ENCODE assay signal across 1 cellular context in genomic region chr2:158457092-158457825, GRCh38.
A peak's percentile ranks its signal among the peaks of the same experiment; 100 is the strongest.
TF ChIP-seq lines count a peak whose summit lies in the region.

No MANE protein-coding gene starts in this region.

TF ChIP-seq in HepG2, 621 proteins besides CTCF, POLR2A, EP300 and RAD21 (continued from another document and continues in another):
- TF ChIP-seq THAP9 (CRISPR knock-in tag; IDR thresholded peaks at IDR 0.05; ENCODE audit: borderline replicate concordance) (no peak), LRRFIP1 (CRISPR knock-in tag; conservative IDR thresholded peaks at IDR 0.05) (no peak), ZNF672 (CRISPR knock-in tag; IDR thresholded peaks at IDR 0.05) (peak; percentile 32; the same call in 1 of the 2 replicates), ZNF441 (CRISPR knock-in tag; IDR thresholded peaks at IDR 0.05; ENCODE audit: borderline replicate concordance) (peak; percentile 34; the same call in 1 of the 2 replicates), ZNF7 (CRISPR knock-in tag; IDR thresholded peaks at IDR 0.05) (0 out of 2 replicates have a peak, but pooled peaks have one; percentile 33), ZNF75D (CRISPR knock-in tag; IDR thresholded peaks at IDR 0.05; ENCODE audit: borderline replicate concordance) (no peak; the same call in 1 of the 2 replicates), ZNF879 (CRISPR knock-in tag; IDR thresholded peaks at IDR 0.05) (peak; percentile 28; the same call in 1 of the 2 replicates), NR2F1 (CRISPR knock-in tag; IDR thresholded peaks at IDR 0.05) (peak in 1 of 2 experiments; percentile 11; a peak in 1 of 4 replicates), ZNF646 (CRISPR knock-in tag; IDR thresholded peaks at IDR 0.05) (no peak), MYC (CRISPR knock-in tag; IDR thresholded peaks at IDR 0.05; ENCODE audit: borderline replicate concordance) (peak; percentile 66), FLYWCH1 (CRISPR knock-in tag; IDR thresholded peaks at IDR 0.05) (no peak), HINFP (CRISPR knock-in tag; IDR thresholded peaks at IDR 0.05; ENCODE audit: low read depth) (no peak), CBX5 (CRISPR knock-in tag; IDR thresholded peaks at IDR 0.05; ENCODE audit: borderline replicate concordance) (no peak), HCFC1 (IDR thresholded peaks at IDR 0.05; ENCODE audit: low read depth, low read length) (no peak), ZNF20 (CRISPR knock-in tag; IDR thresholded peaks at IDR 0.05) (no peak; the same call in 1 of the 2 replicates), ARNTL (CRISPR knock-in tag; IDR thresholded peaks at IDR 0.05) (no peak), FOXC1 (CRISPR knock-in tag; IDR thresholded peaks at IDR 0.05; ENCODE audit: borderline replicate concordance) (no peak), ZNF776 (CRISPR knock-in tag; IDR thresholded peaks at IDR 0.05) (no peak; the same call in 1 of the 2 replicates), CEBPG (CRISPR knock-in tag; IDR thresholded peaks at IDR 0.05) (no peak), PHB2 (IDR thresholded peaks at IDR 0.05; ENCODE audit: partially characterized antibody) (no peak), MAFG (CRISPR knock-in tag; IDR thresholded peaks at IDR 0.05) (0 out of 2 replicates have a peak, but pooled peaks have one; percentile 17), ZFP41 (CRISPR knock-in tag; IDR thresholded peaks at IDR 0.05; ENCODE audit: borderline replicate concordance) (peak; percentile 76), ZNF253 (CRISPR knock-in tag; IDR thresholded peaks at IDR 0.05; ENCODE audit: borderline replicate concordance) (no peak; the same call in 1 of the 2 replicates), ATF3 (CRISPR knock-in tag; IDR thresholded peaks at IDR 0.05) (no peak; the same call in 1 of the 2 replicates), AKAP8 (CRISPR knock-in tag; IDR thresholded peaks at IDR 0.05) (no peak), ZNF674 (CRISPR knock-in tag; IDR thresholded peaks at IDR 0.05; ENCODE audit: low read depth) (0 out of 2 replicates have a peak, but pooled peaks have one; percentile 86), E2F5 (CRISPR knock-in tag; conservative IDR thresholded peaks at IDR 0.05) (no peak; the same call in 1 of the 2 replicates), ZFX (CRISPR knock-in tag; IDR thresholded peaks at IDR 0.05; ENCODE audit: low read depth) (0 out of 2 replicates have a peak, but pooled peaks have one; percentile 7), MAX (IDR thresholded peaks at IDR 0.05) (peak; percentile 86), SOX6 (IDR thresholded peaks at IDR 0.05) (no peak), SOX6 (CRISPR knock-in tag; IDR thresholded peaks at IDR 0.05) (no peak), GRHL1 (CRISPR knock-in tag; conservative IDR thresholded peaks at IDR 0.05) (no peak; the same call in 1 of the 2 replicates), ZFP62 (CRISPR knock-in tag; IDR thresholded peaks at IDR 0.05) (no peak), ZBTB7B (CRISPR knock-in tag; IDR thresholded peaks at IDR 0.05) (no peak), ZKSCAN8 (CRISPR knock-in tag; IDR thresholded peaks at IDR 0.05; ENCODE audit: borderline replicate concordance) (no peak), SRSF1 (optimal IDR thresholded peaks at IDR 0.05; ENCODE audit: low read depth, low read length) (peak; percentile 57), DR1 (CRISPR knock-in tag; IDR thresholded peaks at IDR 0.05) (peak; percentile 6; the same call in 1 of the 2 replicates), TOPORS (CRISPR knock-in tag; IDR thresholded peaks at IDR 0.05) (no peak), DNMT1 (CRISPR knock-in tag; IDR thresholded peaks at IDR 0.05) (0 out of 2 replicates have a peak, but pooled peaks have one; percentile 3), ZNF496 (CRISPR knock-in tag; IDR thresholded peaks at IDR 0.05; ENCODE audit: insufficient replicate concordance) (no peak), ZNF567 (CRISPR knock-in tag; IDR thresholded peaks at IDR 0.05; ENCODE audit: borderline replicate concordance) (no peak), MAF1 (CRISPR knock-in tag; IDR thresholded peaks at IDR 0.05; ENCODE audit: borderline replicate concordance) (no peak), EED (CRISPR knock-in tag; IDR thresholded peaks at IDR 0.05) (peak; percentile 97), ZNF878 (CRISPR knock-in tag; IDR thresholded peaks at IDR 0.05) (0 out of 2 replicates have a peak, but pooled peaks have one; percentile 11), NONO (IDR thresholded peaks at IDR 0.05) (no peak), NONO (CRISPR knock-in tag; conservative IDR thresholded peaks at IDR 0.05) (no peak), IRX3 (CRISPR knock-in tag; IDR thresholded peaks at IDR 0.05; ENCODE audit: borderline replicate concordance, low read depth) (no peak; the same call in none of the 2 replicates), ZNF772 (CRISPR knock-in tag; IDR thresholded peaks at IDR 0.05) (peak; percentile 8), GPN1 (CRISPR knock-in tag; IDR thresholded peaks at IDR 0.05; ENCODE audit: borderline replicate concordance) (no peak), ZNF816 (CRISPR knock-in tag; IDR thresholded peaks at IDR 0.05; ENCODE audit: borderline replicate concordance) (no peak), ZNF550 (CRISPR knock-in tag; IDR thresholded peaks at IDR 0.05; ENCODE audit: borderline replicate concordance) (peak; percentile 35; the same call in 1 of the 2 replicates), RORA (CRISPR knock-in tag; IDR thresholded peaks at IDR 0.05) (no peak), ZFP90 (CRISPR knock-in tag; IDR thresholded peaks at IDR 0.05; ENCODE audit: borderline replicate concordance) (no peak), ZSCAN22 (CRISPR knock-in tag; IDR thresholded peaks at IDR 0.05) (0 out of 2 replicates have a peak, but pooled peaks have one; percentile 15)
